In genomic region chr2:43880952-43881351, GRCh38 we compare ENCODE assay signal across 18 cellular contexts. TPM values are rescaled to one million over a fixed set of nuclear protein-coding genes. Genes with fewer than 3 reads are reported as not detected.
DNase-seq lines count a peak whose midpoint lies in the region; ATAC-seq, FAIRE-seq and TF ChIP-seq lines count a peak whose summit lies in the region.
"Had no signal": no experiment of that assay in that cellular context is flagged by ENCODE, and none has a peak within 500 bp of the region (broad histone marks: within the 10 kb centered on the region; RNA-seq: fewer than 3 reads in every experiment).

No MANE protein-coding gene starts in this region.

- peak overlapping the region; percentile 60; the same call in 1 of the 2 replicates for H2AK5ac ChIP-seq in IMR-90 (ENCODE audit: low read depth, low read length)

- no peak overlapping the region for H3K23ac ChIP-seq in IMR-90 (ENCODE audit: low read depth, low read length)

- dilution Hi-C loops in IMR-90 (cut with HindIII; ENCODE audit: low sequenced_read_pairs, unreplicated experiment), result no loop called here

- H2BK5ac ChIP-seq in IMR-90 (ENCODE audit: low read depth, low read length, poor library complexity, severe bottlenecking), result no peak overlapping the region

- in situ Hi-C loops in IMR-90 (cut with MboI; ENCODE audit: low sequenced_read_pairs) (no loop called here), GM12878 (cut with MboI) (no loop called here)

- peak overlapping the region; percentile 28 for H2BK120ac ChIP-seq in IMR-90 (ENCODE audit: low read depth, low read length)

- POLR2A ChIA-PET in IMR-90 (lab: Charles Lee; ENCODE audit: unreplicated experiment), result no interaction called here
- POLR2A ChIA-PET in GM12878 (lab: Charles Lee), result no interaction called here

- H3K14ac ChIP-seq in IMR-90 (replicated peaks; ENCODE audit: low read depth, low read length), result no peak overlapping the region

- H3K9ac ChIP-seq in IMR-90 (ENCODE audit: low read depth, low read length) (no peak overlapping the region), GM12878 (ENCODE audit: control insufficient read depth, insufficient read depth, low read length) (no peak overlapping the region), liver (ENCODE audit: low read depth in 1 of 2, low read length in 2 of 2) (no peak overlapping the region)

- peaks cover 4 to 6% of the 10 kb centered on the region in 2 donors for H3K27me3 Mint-ChIP-seq in natural killer cell (ENCODE audit: low read depth in 2 of 2)

- H4K5ac ChIP-seq in IMR-90 (ENCODE audit: low read depth, low read length), result no peak overlapping the region

- H3K18ac ChIP-seq in IMR-90 (ENCODE audit: low read depth, low read length), result no peak overlapping the region; the same call in 1 of the 2 replicates

- H2AFZ ChIP-seq in IMR-90 (replicated peaks; ENCODE audit: low read length, poor library complexity) (no peak overlapping the region), GM12878 (ENCODE audit: control insufficient read depth, low read depth, low read length) (no peak overlapping the region)
- H2AFZ ChIP-seq: GM23338 had no signal

- H4K20me1 ChIP-seq in IMR-90 (ENCODE audit: insufficient read depth, low read length) (no peaks in the 10 kb centered on the region), GM12878 (ENCODE audit: control insufficient read depth, insufficient read depth) (no peaks in the 10 kb centered on the region)

- H3K79me2 ChIP-seq in GM12878 (ENCODE audit: control insufficient read depth, insufficient read depth, low read length), result no peaks in the 10 kb centered on the region

- RAD21 ChIA-PET in GM12878 (lab: Charles Lee; ENCODE audit: unreplicated experiment), result no interaction called here

- TF ChIP-seq RAD21 in IMR-90 (IDR thresholded peaks at IDR 0.05; ENCODE audit: low read length) (no peak), GM12878 (IDR thresholded peaks at IDR 0.05; ENCODE audit: insufficient read depth, low read depth, low read length) (no peak), liver (IDR thresholded peaks at IDR 0.05) (no peak)

- H3K27me3 ChIP-seq in IMR-90 (ENCODE audit: control insufficient read depth, insufficient read depth, low read length) (peaks cover 3% of the 10 kb centered on the region), GM12878 (replicated peaks in 1 of 2; ENCODE audit: control insufficient read depth in 2 of 2, insufficient read depth in 2 of 2, low read length in 1 of 2) (no peaks in the 10 kb centered on the region), liver (ENCODE audit: control insufficient read depth in 4 of 4, insufficient read depth in 4 of 4, low read length in 3 of 4) (no peaks in the 10 kb centered on the region), body of pancreas (peaks cover 0 to 6% of the 10 kb centered on the region in 2 donors)
- H3K27me3 ChIP-seq: BE2C had no signal

- FAIRE-seq in GM12878 (lab: Jason Lieb, UNC), result no peak
- FAIRE-seq: A549, D721Med had no signal

- H3K36me3 Mint-ChIP-seq in natural killer cell, result no peaks in the 10 kb centered on the region

- no peak overlapping the region for H3K27ac Mint-ChIP-seq in natural killer cell
- H3K27ac Mint-ChIP-seq: CD4-positive, alpha-beta memory T cell; GM23338; H9 had no signal

- H3K4me1 Mint-ChIP-seq in natural killer cell, result peaks cover 5 to 12% of the 10 kb centered on the region in 2 donors

- TF ChIP-seq EP300 in GM12878 (IDR thresholded peaks at IDR 0.05; ENCODE audit: borderline replicate concordance in 1 of 2, control insufficient read depth in 1 of 2, low read depth in 2 of 2, low read length in 2 of 2), result no peak

- DNase-seq in IMR-90, result no peak
- no peak for DNase-seq in GM12878 (ENCODE audit: low read depth, low spot score)
- no peak for DNase-seq in body of pancreas
- DNase-seq in cerebellum (ENCODE audit: low spot score), result no peak
- no peak for DNase-seq in natural killer cell
- DNase-seq: BE2C; CD4-positive, alpha-beta memory T cell; DND-41; GDM1; H9 had no signal

- H3K9me1 ChIP-seq in IMR-90 (ENCODE audit: insufficient read depth, low read length), result peaks cover 7% of the 10 kb centered on the region

- H3K4me1 ChIP-seq in IMR-90 (ENCODE audit: control insufficient read depth, insufficient read depth, low read length), result peaks cover 4% of the 10 kb centered on the region
- no peaks in the 10 kb centered on the region for H3K4me1 ChIP-seq in GM12878 (ENCODE audit: control insufficient read depth, insufficient read depth, low read length)
- peaks cover 1 to 48% (median 30%) of the 10 kb centered on the region in 4 donors for H3K4me1 ChIP-seq in liver (ENCODE audit: control insufficient read depth in 4 of 4, insufficient read depth in 4 of 4, low read length in 3 of 4)
- H3K4me1 ChIP-seq in body of pancreas, result peaks cover 48% of the 10 kb centered on the region
- H3K4me1 ChIP-seq: BE2C had no signal

- 100% methylated on average over 1 of the region's 5 CpGs; no CpG with 5 or more reads in 1 of the 2 experiments for WGBS in IMR-90 (ENCODE audit: extremely low coverage in 2 of 2, insufficient read length in 1 of 2), 2 experiments
- WGBS in GM12878 (ENCODE audit: insufficient coverage, insufficient replicate concordance, low lambda C conversion rate, missing lambda C conversion rate), result 46% methylated on average over 5 of the region's 5 CpGs
- 61% methylated on average over 5 of the region's 5 CpGs for WGBS in liver
- WGBS in body of pancreas, 2 donors, result 65 to 82% methylated on average over 4 to 5 of the region's 5 CpGs

- no peak for TF ChIP-seq POLR2A in IMR-90 (IDR thresholded peaks at IDR 0.05; ENCODE audit: low read depth, low read length)
- TF ChIP-seq POLR2A in GM12878 (IDR thresholded peaks at IDR 0.05; ENCODE audit: low read depth, low read length), result no peak
- TF ChIP-seq POLR2A in body of pancreas (IDR thresholded peaks at IDR 0.05), result no peak

- no peak overlapping the region; the same call in 1 of the 2 replicates for H4K91ac ChIP-seq in IMR-90 (ENCODE audit: insufficient read depth, low read depth, low read length)

- H3K27ac ChIP-seq in IMR-90 (ENCODE audit: insufficient read depth, low read length) (no peak overlapping the region), GM12878 (ENCODE audit: control insufficient read depth, insufficient read depth) (no peak overlapping the region), liver (ENCODE audit: low read depth in 1 of 2, low read length in 2 of 2) (peak overlapping the region; percentile 1 to 29), body of pancreas (no peak overlapping the region)
- H3K27ac ChIP-seq: A549, C4-2B had no signal

- no peak overlapping the region for H3K4me3 ChIP-seq in IMR-90 (ENCODE audit: insufficient read depth, low read depth, low read length)
- H3K4me3 ChIP-seq in GM12878, result no peak overlapping the region
- H3K4me3 ChIP-seq in liver (ENCODE audit: low read depth in 1 of 3, low read length in 3 of 3), result no peak overlapping the region
- H3K4me3 ChIP-seq in body of pancreas, result no peak overlapping the region
- H3K4me3 ChIP-seq: A549, GM23338 had no signal

- no TSS peak for BruUV-seq in IMR-90 (replicated peaks; lab: Mats Ljungman, UMichigan)
- no TSS peak for BruUV-seq in GM12878 (replicated peaks; lab: Mats Ljungman, UMichigan)

- peak overlapping the region; percentile 32; the same call in 1 of the 2 replicates for H2BK20ac ChIP-seq in IMR-90 (ENCODE audit: low read depth, low read length)

- H3K4me2 ChIP-seq in IMR-90 (ENCODE audit: low read depth, low read length) (no peak overlapping the region), GM12878 (ENCODE audit: control insufficient read depth, insufficient read depth) (no peak overlapping the region)
- H3K4me2 ChIP-seq: GM23338 had no signal

- CTCF ChIA-PET in IMR-90 (lab: Yijun Ruan, JAX), result interaction anchor here (0.7 kb wide), 1 partner anchor 1717 kb away, joined by 3 read pairs; no protein-coding TSS in a partner anchor
- CTCF ChIA-PET in GM12878 (lab: Yijun Ruan, JAX), result no interaction called here

- SMC1A ChIA-PET in GM12878 (lab: Charles Lee; ENCODE audit: uncharacterized antibody, unreplicated experiment), result no interaction called here

- H3K36me3 ChIP-seq in IMR-90 (ENCODE audit: control insufficient read depth, insufficient read depth, low read length) (peaks cover 2% of the 10 kb centered on the region; the same call in 1 of the 2 replicates), GM12878 (ENCODE audit: control insufficient read depth in 2 of 2, insufficient read depth in 2 of 2, low read length in 1 of 2) (peaks cover 0 to 6% of the 10 kb centered on the region in 2 experiments; a peak in 1 of 4 replicates), liver (ENCODE audit: control insufficient read depth in 4 of 4, insufficient read depth in 3 of 4, low read depth in 1 of 4, low read length in 3 of 4) (peaks cover 2 to 19% (median 14%) of the 10 kb centered on the region in 4 donors), body of pancreas (replicated peaks in 1 of 2; ENCODE audit: insufficient read depth in 1 of 2, low read depth in 2 of 2) (no peaks in the 10 kb centered on the region)

- intact Hi-C loops in IMR-90 (cut with micrococcal nuclease) (no loop called here), GM12878 (cut with micrococcal nuclease; ENCODE audit: unreplicated experiment) (no loop called here), body of pancreas (cut with DNase I) (no loop called here), natural killer cell (cut with micrococcal nuclease) (no loop called here)

- no peak overlapping the region for H2BK15ac ChIP-seq in IMR-90 (ENCODE audit: low read depth, low read length)

- H3K9me3 ChIP-seq in IMR-90 (ENCODE audit: control insufficient read depth, insufficient read depth, low read length), result no peaks in the 10 kb centered on the region
- no peaks in the 10 kb centered on the region for H3K9me3 ChIP-seq in GM12878 (replicated peaks; ENCODE audit: control insufficient read depth, insufficient read depth, low read length)
- H3K9me3 ChIP-seq in liver (ENCODE audit: control insufficient read depth in 4 of 4, low read length in 3 of 4), result no peaks in the 10 kb centered on the region
- H3K9me3 ChIP-seq in body of pancreas, result no peaks in the 10 kb centered on the region
- H3K9me3 ChIP-seq: A549, BE2C had no signal

- H3K56ac ChIP-seq in IMR-90 (ENCODE audit: extremely low read depth, insufficient read depth, low read length), result no peak overlapping the region

- peak overlapping the region; percentile 13 for H2AK9ac ChIP-seq in IMR-90 (replicated peaks; ENCODE audit: low read depth, low read length, poor library complexity)

- TF ChIP-seq CTCF in IMR-90 (conservative IDR thresholded peaks at IDR 0.05; ENCODE audit: low read depth, low read length) (no peak), GM12878 (IDR thresholded peaks at IDR 0.05 in 2 of 3, conservative IDR thresholded peaks at IDR 0.05 in 1 of 3; ENCODE audit: control insufficient read depth in 2 of 3, extremely low read depth in 1 of 3, insufficient read depth in 1 of 3, low read depth in 3 of 3, low read length in 3 of 3) (no peak), liver (IDR thresholded peaks at IDR 0.05; ENCODE audit: low read depth, low read length, missing input control) (no peak), body of pancreas (IDR thresholded peaks at IDR 0.05) (no peak), natural killer cell (IDR thresholded peaks at IDR 0.05) (no peak)

- no peak for ATAC-seq in IMR-90 (ENCODE audit: low read depth)
- ATAC-seq in GM12878, result no peak
- ATAC-seq in GM21737 (IDR thresholded peaks at IDR 0.05; ENCODE audit: unreplicated experiment), result no peak
- ATAC-seq in body of pancreas, result no peak
- ATAC-seq in natural killer cell, result no peak
- ATAC-seq: GM23338 had no signal

- no peak overlapping the region for H3K4me3 Mint-ChIP-seq in natural killer cell
- H3K4me3 Mint-ChIP-seq: GM23338, H9 had no signal

- H3K4ac ChIP-seq in IMR-90 (ENCODE audit: low read depth, low read length), result no peak overlapping the region; the same call in 1 of the 2 replicates

- H3K9me3 Mint-ChIP-seq in natural killer cell, result no peaks in the 10 kb centered on the region
- H3K9me3 Mint-ChIP-seq: GM23338, H9 had no signal

- H3K79me1 ChIP-seq in IMR-90 (ENCODE audit: low read depth in 1 of 2, low read length in 2 of 2), result no peaks in the 10 kb centered on the region

- H4K8ac ChIP-seq in IMR-90 (ENCODE audit: low read depth in 2 of 2, low read length in 2 of 2), result no peak overlapping the region

RNA-seq across cellular contexts. Expression of gene ABCG8, which starts 42.2 kb away (rescaled TPM):
- total RNA-seq in IMR-90 (2012; rRNA removed), result not detected in 2 replicates
- not detected in 2 replicates for polyA plus RNA-seq in IMR-90 (2012; rRNA removed)
- polyA plus RNA-seq in IMR-90 (2012; cell fraction: cytosol; rRNA removed), result not detected in 2 replicates
- not detected in 2 replicates for polyA plus RNA-seq in IMR-90 (2012; cell fraction: nucleus; rRNA removed; ENCODE audit: low replicate concordance)
- not detected in 2 replicates for total RNA-seq in GM12878 (2013; cell fraction: nucleolus; rRNA removed)
- total RNA-seq in GM12878 (2014; rRNA removed), result not detected in 2 replicates
- not detected in 2 replicates for total RNA-seq in GM12878 (2014; rRNA removed; fragmentation: Illumina TruSeq; extraction: Trizol)
- not detected in 2 replicates for total RNA-seq in GM12878 (2021)
- not detected for polyA plus RNA-seq in GM12878 (2011; ENCODE audit: low read depth)
- polyA plus RNA-seq in GM12878 (2011; rRNA removed), result not detected in 2 replicates
- not detected in 2 replicates for polyA plus RNA-seq in GM12878 (2011; cell fraction: cytosol; rRNA removed)
- not detected in 2 replicates for polyA plus RNA-seq in GM12878 (2011; cell fraction: nucleus; rRNA removed)
- 0.04 TPM in 1 of 2 replicates, not detected in the other for polyA plus RNA-seq in GM12878 (2012)
- not detected in 2 replicates for polyA plus RNA-seq in GM12878 (2014; fragmentation: Illumina TruSeq; extraction: Trizol)
- not detected for polyA plus RNA-seq in GM12878 (2014; fragmentation: Nextera tagmentation; extraction: Ambion mirVana)
- not detected in 2 replicates for polyA plus RNA-seq in GM12878 (2014; rRNA removed)
- not detected for polyA plus RNA-seq in GM12878 (2016; fragmentation: Nextera tagmentation; extraction: Ambion mirVana)
- polyA minus RNA-seq in GM12878 (2011; rRNA and poly(A)+ RNA removed), result not detected in 2 replicates
- polyA minus RNA-seq in GM12878 (2011; cell fraction: cytosol; rRNA and poly(A)+ RNA removed), result not detected in 2 replicates
- polyA minus RNA-seq in GM12878 (2011; cell fraction: nucleus; rRNA and poly(A)+ RNA removed), result not detected in 2 replicates
- total RNA-seq in liver, result 10 to 100 TPM; 16.8 to 81.2 TPM
- 10 to 100 TPM; 28.1 to 46.9 TPM for polyA plus RNA-seq in liver
- not detected for total RNA-seq in body of pancreas
- total RNA-seq in cerebellum, result 0.27 TPM
- not detected for total RNA-seq in natural killer cell
- total RNA-seq: CD4-positive, alpha-beta memory T cell; H9; HT1080 had no signal
- polyA plus RNA-seq: A549, AG04450 had no signal

RNA-seq across cellular contexts. Expression of gene ABCG5, which starts 42.3 kb away (rescaled TPM):
- total RNA-seq in IMR-90 (2012; rRNA removed), result not detected in 2 replicates
- polyA plus RNA-seq in IMR-90 (2012; rRNA removed), result not detected in 2 replicates
- not detected in 2 replicates for polyA plus RNA-seq in IMR-90 (2012; cell fraction: cytosol; rRNA removed)
- not detected in 2 replicates for polyA plus RNA-seq in IMR-90 (2012; cell fraction: nucleus; rRNA removed; ENCODE audit: low replicate concordance)
- total RNA-seq in GM12878 (2013; cell fraction: nucleolus; rRNA removed), result not detected in 2 replicates
- total RNA-seq in GM12878 (2014; rRNA removed), result not detected in 2 replicates
- not detected in 2 replicates for total RNA-seq in GM12878 (2014; rRNA removed; fragmentation: Illumina TruSeq; extraction: Trizol)
- total RNA-seq in GM12878 (2021), result not detected in 2 replicates
- not detected for polyA plus RNA-seq in GM12878 (2011; ENCODE audit: low read depth)
- not detected in 2 replicates for polyA plus RNA-seq in GM12878 (2011; rRNA removed)
- not detected in 2 replicates for polyA plus RNA-seq in GM12878 (2011; cell fraction: cytosol; rRNA removed)
- 0.04 TPM in 1 of 2 replicates, not detected in the other for polyA plus RNA-seq in GM12878 (2011; cell fraction: nucleus; rRNA removed)
- not detected in 2 replicates for polyA plus RNA-seq in GM12878 (2012)
- not detected in 2 replicates for polyA plus RNA-seq in GM12878 (2014; fragmentation: Illumina TruSeq; extraction: Trizol)
- polyA plus RNA-seq in GM12878 (2014; fragmentation: Nextera tagmentation; extraction: Ambion mirVana), result not detected
- not detected in 2 replicates for polyA plus RNA-seq in GM12878 (2014; rRNA removed)
- not detected for polyA plus RNA-seq in GM12878 (2016; fragmentation: Nextera tagmentation; extraction: Ambion mirVana)
- not detected in 2 replicates for polyA minus RNA-seq in GM12878 (2011; rRNA and poly(A)+ RNA removed)
- not detected in 2 replicates for polyA minus RNA-seq in GM12878 (2011; cell fraction: cytosol; rRNA and poly(A)+ RNA removed)
- polyA minus RNA-seq in GM12878 (2011; cell fraction: nucleus; rRNA and poly(A)+ RNA removed), result not detected in 2 replicates
- 10 to 100 TPM; 15.4 to 58.3 TPM for total RNA-seq in liver
- polyA plus RNA-seq in liver, result 10 to 100 TPM; 18.7 to 63.8 TPM
- total RNA-seq in body of pancreas, result not detected
- total RNA-seq in cerebellum, result not detected
- not detected for total RNA-seq in natural killer cell
- total RNA-seq: CD4-positive, alpha-beta memory T cell; GM23338; H9; HT1080 had no signal
- polyA plus RNA-seq: A549; AG04450; CD4-positive, alpha-beta memory T cell had no signal

Comparison
In these comparisons a context has a peak if more than half of its experiments do, and no peak if none do; other contexts are left out.
1. H3K27ac ChIP-seq: peak in liver (2 of 2); none in IMR-90 (single experiment), GM12878 (single experiment) and body of pancreas (0 of 4).
2. RNA of gene ABCG8, which starts 42.2 kb away (total RNA-seq): 16.8 to 81.2 TPM in liver; 0.27 TPM in cerebellum (single experiment), not detected in IMR-90, not detected in GM12878, not detected in body of pancreas and not detected in natural killer cell; every median in the first group is over 10 times any median in the second.
3. RNA of gene ABCG5, which starts 42.3 kb away (total RNA-seq): 15.4 to 58.3 TPM in liver; not detected in IMR-90, not detected in GM12878, not detected in body of pancreas, not detected in cerebellum (single experiment) and not detected in natural killer cell; every median in the first group is over 10 times any median in the second.